8 cellular contexts compared by ENCODE assay signal in the genomic region with DNA sequence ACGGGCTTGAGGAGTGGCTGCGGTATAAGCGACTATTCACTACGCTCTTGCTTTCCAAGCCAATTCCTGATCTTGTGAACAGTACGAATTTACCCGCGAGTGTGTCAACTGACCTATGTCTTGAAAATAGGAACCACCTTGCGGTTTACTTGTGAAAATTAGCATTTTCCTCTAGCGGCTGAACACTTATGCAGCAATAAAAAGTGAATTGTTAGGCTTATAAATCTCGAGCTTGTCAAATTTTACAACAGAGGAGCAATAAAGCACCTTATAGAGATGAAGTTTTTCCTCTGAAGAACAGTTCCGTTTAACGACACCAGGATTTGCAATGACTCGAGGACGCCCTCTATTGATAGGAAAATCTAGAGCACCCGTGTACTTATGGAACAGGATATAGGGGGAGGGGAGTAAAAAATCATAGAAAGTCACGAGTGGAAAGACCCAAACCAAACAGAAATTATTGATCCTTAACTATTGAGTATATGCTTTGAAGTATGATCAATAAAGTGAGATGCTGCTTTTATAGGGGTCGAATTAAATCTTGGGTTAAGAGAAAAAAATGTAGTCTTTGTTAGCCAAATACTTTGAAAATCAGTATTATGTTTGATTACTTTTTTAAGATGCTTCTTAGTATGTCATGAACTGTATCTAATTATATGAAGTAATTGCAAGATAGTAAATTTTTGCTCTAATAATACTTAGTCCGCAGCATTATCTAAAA. TPM values are rescaled to one million over a fixed set of nuclear protein-coding genes. Genes with fewer than 3 reads are reported as not detected.
DNase-seq lines count a peak whose midpoint lies in the region; FAIRE-seq and TF ChIP-seq lines count a peak whose summit lies in the region.

No MANE protein-coding gene starts in this region.

- H3K9ac ChIP-seq in BLaER1 (peak overlapping the region; percentile 70), mammary epithelial cell (ENCODE audit: insufficient read depth, low read length) (no peak overlapping the region), skeletal muscle satellite cell (ENCODE audit: low read depth, low read length) (peak overlapping the region; percentile 99)

- H3K27ac ChIP-seq in BLaER1 (peak overlapping the region; percentile 36), mammary epithelial cell (ENCODE audit: insufficient read depth, low read depth, low read length) (peak overlapping the region; percentile 1)

- BruUV-seq in mammary epithelial cell (replicated peaks; lab: Mats Ljungman, UMichigan) = no TSS peak

- CTCF ChIA-PET in mammary epithelial cell (lab: Charles Lee; ENCODE audit: low non-redundant PET) = interaction anchor here (0.6 to 0.8 kb wide), 5 partner anchors 65 to 892 kb away, joined by 3 to 7 read pairs (median 3); no protein-coding TSS in a partner anchor

- in situ Hi-C loops in mammary epithelial cell (cut with MboI; ENCODE audit: low sequenced_read_pairs in 2 of 2) = loop anchor here in 1 of 2 donors (25.0 kb wide), 1 partner anchor 309 kb away; no protein-coding TSS in a partner anchor

- DNase-seq in GM19239 (ENCODE audit: insufficient read length, low spot score) (peak; percentile 48), NCI-H1436 treated with DMSO at 0.1 percent for 48 hours (lab: John Stamatoyannopoulos, UW) (peak; percentile 79), SW480 (ENCODE audit: low spot score) (peak; percentile 89), mammary epithelial cell (peak; percentile 73), iPS-NIHi7 (ENCODE audit: extremely low spot score) (peak; percentile 28), OCI-M2 (lab: John Stamatoyannopoulos, UW; ENCODE audit: unreplicated experiment) (no peak)

- H3K4me1 ChIP-seq in BLaER1 (peaks cover 37% of the 10 kb centered on the region), mammary epithelial cell (ENCODE audit: insufficient read depth, low read length) (peaks cover 42% of the 10 kb centered on the region), skeletal muscle satellite cell (ENCODE audit: control insufficient read depth, insufficient read depth, low read length) (peaks cover 15% of the 10 kb centered on the region)

- peak; percentile 92 to 95 for TF ChIP-seq CTCF in mammary epithelial cell (conservative IDR thresholded peaks at IDR 0.05 in 1 of 2, IDR thresholded peaks at IDR 0.05 in 1 of 2; ENCODE audit: extremely low read depth in 1 of 2, insufficient read depth in 1 of 2, low read depth in 1 of 2, low read length in 2 of 2)

- WGBS in mammary epithelial cell (ENCODE audit: low coverage, missing lambda C conversion rate) = 4% methylated on average over 18 of the region's 18 CpGs

- H3K27me3 ChIP-seq in BLaER1 = peaks cover 17% of the 10 kb centered on the region; the same call in 1 of the 2 replicates
- no peaks in the 10 kb centered on the region for H3K27me3 ChIP-seq in mammary epithelial cell (ENCODE audit: insufficient read depth, low read length)
- no peaks in the 10 kb centered on the region for H3K27me3 ChIP-seq in skeletal muscle satellite cell (ENCODE audit: control insufficient read depth, insufficient read depth, low read length)

- peak overlapping the region; percentile 72 for H3K4me3 ChIP-seq in BLaER1
- peak overlapping the region; percentile 62 to 73 (median 65) for H3K4me3 ChIP-seq in mammary epithelial cell (replicated peaks in 1 of 3; ENCODE audit: insufficient read depth in 1 of 3, low read depth in 2 of 3, low read length in 3 of 3)
- H3K4me3 ChIP-seq in skeletal muscle satellite cell (ENCODE audit: low read length) = peak overlapping the region; percentile 91

- FAIRE-seq in GM19239 (lab: Jason Lieb, UNC) = peak; percentile 82

- H3K9me3 ChIP-seq in BLaER1 (no peaks in the 10 kb centered on the region), mammary epithelial cell (replicated peaks; ENCODE audit: insufficient read depth, low read length) (no peaks in the 10 kb centered on the region), skeletal muscle satellite cell (replicated peaks; ENCODE audit: low read length) (no peaks in the 10 kb centered on the region)

- H3K36me3 ChIP-seq in BLaER1 (0 out of 2 replicates have a peak, but pooled peaks cover 3% of the 10 kb centered on the region), mammary epithelial cell (ENCODE audit: insufficient read depth, low read length) (no peaks in the 10 kb centered on the region), skeletal muscle satellite cell (ENCODE audit: insufficient read depth, low read length) (peaks cover 39% of the 10 kb centered on the region)

- peak overlapping the region; percentile 94 for H2AFZ ChIP-seq in mammary epithelial cell (ENCODE audit: low read depth, low read length)

- H4K20me1 ChIP-seq in BLaER1 (peaks cover 28% of the 10 kb centered on the region), mammary epithelial cell (ENCODE audit: insufficient read depth, low read length) (no peaks in the 10 kb centered on the region)

- peaks cover 30% of the 10 kb centered on the region for H3K79me2 ChIP-seq in mammary epithelial cell (ENCODE audit: insufficient read depth, low read length)

- dilution Hi-C loops in mammary epithelial cell (cut with HindIII; ENCODE audit: low sequenced_read_pairs) = no loop called here

- H3K4me2 ChIP-seq in BLaER1 (peak overlapping the region; percentile 91), mammary epithelial cell (ENCODE audit: insufficient read depth, low read depth, low read length) (peak overlapping the region; percentile 100), skeletal muscle satellite cell (ENCODE audit: low read length) (peak overlapping the region; percentile 88)

- intact Hi-C loops in mammary epithelial cell (cut with micrococcal nuclease) = loop anchor here (1.0 to 10.0 kb wide), 11 partner anchors 56 to 1589 kb away; a partner anchor contains a TSS

RNA-seq across cellular contexts. Expression of a gene that starts 1.9 kb away (rescaled TPM):
- 10 to 100 TPM; 22.3 to 24.8 TPM for total RNA-seq in mammary epithelial cell
- polyA plus RNA-seq in mammary epithelial cell = 11.1 TPM
- polyA minus RNA-seq in mammary epithelial cell = 25.6 TPM
- 30.7 and 89.3 TPM in 2 replicates for total RNA-seq in skeletal muscle satellite cell (2012; rRNA removed)
